In the genomic region with DNA sequence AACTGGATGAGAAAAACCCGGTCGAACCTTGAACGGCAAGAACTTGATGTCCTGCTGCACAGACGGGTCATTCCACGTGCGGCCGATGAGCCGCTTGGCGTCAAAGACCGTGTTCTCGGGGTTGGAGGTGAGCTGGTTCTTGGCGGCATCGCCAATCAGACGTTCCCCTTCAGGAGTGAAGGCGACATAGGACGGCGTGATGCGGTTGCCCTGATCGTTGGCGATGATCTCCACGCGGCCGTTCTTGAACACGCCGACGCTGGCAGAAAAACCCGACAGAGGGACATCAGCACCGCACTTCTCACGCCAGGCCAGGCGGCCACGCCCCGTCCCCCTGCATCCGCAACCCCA, we compare ENCODE assay signal across 8 cellular contexts. TPM values are rescaled to one million over a fixed set of nuclear protein-coding genes. Genes with fewer than 3 reads are reported as not detected.
DNase-seq lines count a peak whose midpoint lies in the region; ATAC-seq and TF ChIP-seq lines count a peak whose summit lies in the region.

No MANE protein-coding gene starts in this region.

- no peak for TF ChIP-seq CTCF in WTC11 (IDR thresholded peaks at IDR 0.05)
- TF ChIP-seq CTCF in neural cell (IDR thresholded peaks at IDR 0.05; ENCODE audit: poor library complexity, severe bottlenecking) = no peak

- H3K79me2 ChIP-seq in neural cell (replicated peaks; ENCODE audit: insufficient read depth, low read length) = peaks cover 47% of the 10 kb centered on the region

- no peaks in the 10 kb centered on the region for H3K9me3 Mint-ChIP-seq in WTC11

- H3K9me2 ChIP-seq in neural cell (ENCODE audit: insufficient read depth, low read length) = no peaks in the 10 kb centered on the region

- H3F3A ChIP-seq in neural cell (ENCODE audit: insufficient read depth, low read length, poor library complexity, severe bottlenecking) = no peaks in the 10 kb centered on the region

- peak; percentile 23 for ATAC-seq in HG03196 (IDR thresholded peaks at IDR 0.05; ENCODE audit: unreplicated experiment)
- ATAC-seq in WTC11 = no peak
- peak; percentile 42 for ATAC-seq in aorta (ENCODE audit: low FRiP score)

- peak overlapping the region; percentile 100 for H3K27ac Mint-ChIP-seq in WTC11

- CTCF ChIA-PET in WTC11 (lab: Charles Lee) = interaction anchor here (1.1 to 1.9 kb wide), 4 partner anchors 15 to 167 kb away, joined by 3 to 14 read pairs (median 8); no protein-coding TSS in a partner anchor

- no peaks in the 10 kb centered on the region for H3K27me3 ChIP-seq in esophagus (ENCODE audit: control insufficient read depth in 1 of 2, insufficient read depth in 2 of 2, low read length in 2 of 2)
- H3K27me3 ChIP-seq in neural cell (ENCODE audit: insufficient read depth, low read depth, low read length) = no peaks in the 10 kb centered on the region
- no peaks in the 10 kb centered on the region for H3K27me3 ChIP-seq in aorta (ENCODE audit: control insufficient read depth in 1 of 2, insufficient read depth in 2 of 2, low read length in 1 of 2)

- peak overlapping the region; percentile 93 for H3K9ac ChIP-seq in neural cell (ENCODE audit: low read length)

- H3K36me3 Mint-ChIP-seq in WTC11 = peaks cover 55% of the 10 kb centered on the region

- H3K36me3 ChIP-seq in esophagus (ENCODE audit: control insufficient read depth in 2 of 2, insufficient read depth in 2 of 2, low read length in 1 of 2) (peaks cover 3 to 4% of the 10 kb centered on the region in 2 donors), neural cell (ENCODE audit: insufficient read depth, low read length) (peaks cover 21% of the 10 kb centered on the region), aorta (ENCODE audit: control insufficient read depth in 1 of 2, insufficient read depth in 2 of 2, low read length in 1 of 2) (peaks cover 3 to 7% of the 10 kb centered on the region in 2 donors)

- no peak for TF ChIP-seq EP300 in neural cell (conservative IDR thresholded peaks at IDR 0.05; ENCODE audit: poor library complexity, severe bottlenecking)

- H3K4me3 ChIP-seq in esophagus (ENCODE audit: low read depth in 1 of 2, low read length in 2 of 2) = peak overlapping the region; percentile 85 to 98
- peak overlapping the region; percentile 90 for H3K4me3 ChIP-seq in neural cell (ENCODE audit: low read length)
- H3K4me3 ChIP-seq in aorta (ENCODE audit: low read length in 2 of 2) = peak overlapping the region; percentile 54 to 87

- peaks cover 30% of the 10 kb centered on the region for H3K4me1 Mint-ChIP-seq in WTC11

- H3K4me1 ChIP-seq in esophagus (ENCODE audit: control insufficient read depth in 2 of 2, insufficient read depth in 2 of 2, low read length in 1 of 2) (peaks cover 0 to 2% of the 10 kb centered on the region in 2 donors), aorta (ENCODE audit: control insufficient read depth in 1 of 2, insufficient read depth in 2 of 2, low read length in 2 of 2) (peaks cover 0 to 2% of the 10 kb centered on the region in 2 donors)

- POLR2A ChIA-PET in WTC11 (lab: Charles Lee) = interaction anchor here (1.3 to 2.0 kb wide), 8 partner anchors 15 to 370 kb away, joined by 3 to 16 read pairs (median 4); partner anchors contain the start of gene RABEPK

- peaks cover 2% of the 10 kb centered on the region; the same call in 1 of the 2 replicates for H3K27me3 Mint-ChIP-seq in WTC11 (ENCODE audit: low read depth)

- intact Hi-C loops in aorta (cut with DNase I) = loop anchor here (5.0 kb wide), 2 partner anchors 107 to 298 kb away; partner anchors contain the start of gene GOLGA1 (in 1 of the 2)

- peak overlapping the region; percentile 98 for H3K4me3 Mint-ChIP-seq in WTC11

- H3K9me3 ChIP-seq in esophagus (ENCODE audit: control insufficient read depth in 2 of 2, insufficient read depth in 1 of 2, low read depth in 1 of 2, low read length in 1 of 2) (no peaks in the 10 kb centered on the region), neural cell (ENCODE audit: low read length) (no peaks in the 10 kb centered on the region), aorta (ENCODE audit: control insufficient read depth, low read length) (no peaks in the 10 kb centered on the region)

- no peaks in the 10 kb centered on the region for H4K20me1 ChIP-seq in neural cell (ENCODE audit: insufficient read depth)

- peak overlapping the region; percentile 22 for H2AFZ ChIP-seq in neural cell (ENCODE audit: low read depth, low read length)

- 0% methylated on average over 33 of the region's 33 CpGs for WGBS in esophagus, 2 donors
- WGBS in aorta, 2 donors = 0% methylated on average over 33 of the region's 33 CpGs

- DNase-seq in activated gamma-delta T cell treated with Interleukin-2 at 50 U/mL for 16 hours = peak; percentile 19
- no peak for DNase-seq in activated gamma-delta T cell (lab: John Stamatoyannopoulos, UW)
- DNase-seq in WTC11 (ENCODE audit: low spot score) = no peak
- peak in 1 of 2 donors; percentile 75 for DNase-seq in aorta
- DNase-seq in dedifferentiated amniotic fluid mesenchymal stem cell (ENCODE audit: extremely low spot score) = no peak

- H3K4me2 ChIP-seq in neural cell (ENCODE audit: low read length) = peak overlapping the region; percentile 79

- TF ChIP-seq RAD21 in neural cell (conservative IDR thresholded peaks at IDR 0.05) = no peak

- H3K27ac ChIP-seq in esophagus (ENCODE audit: low read depth in 2 of 2, low read length in 1 of 2) = peak overlapping the region; percentile 88 to 97
- H3K27ac ChIP-seq in neural cell (ENCODE audit: low read length) = peak overlapping the region; percentile 90
- peak overlapping the region; percentile 42 to 85 for H3K27ac ChIP-seq in aorta (ENCODE audit: low read depth in 1 of 2, low read length in 2 of 2)

TF ChIP-seq in WTC11, 78 proteins besides CTCF, POLR2A, EP300 and RAD21 (continues in another document):
- no peak for TF ChIP-seq MYBL2 (CRISPR knock-in tag; IDR thresholded peaks at IDR 0.05)
- no peak for TF ChIP-seq FOXK1 (CRISPR knock-in tag; IDR thresholded peaks at IDR 0.05)
- TF ChIP-seq ATF1 (CRISPR knock-in tag; IDR thresholded peaks at IDR 0.05) = peak; percentile 22; the same call in 1 of the 2 replicates
- no peak for TF ChIP-seq ETV6 (CRISPR knock-in tag; IDR thresholded peaks at IDR 0.05)
- TF ChIP-seq HMGXB4 (CRISPR knock-in tag; IDR thresholded peaks at IDR 0.05) = 0 out of 2 replicates have a peak, but pooled peaks have one; percentile 59

TF ChIP-seq in neural cell, 6 proteins besides CTCF, POLR2A, EP300 and RAD21:
- peak; percentile 85 for TF ChIP-seq MXI1 (conservative IDR thresholded peaks at IDR 0.05; ENCODE audit: poor library complexity, severe bottlenecking)
- TF ChIP-seq SMC3 (conservative IDR thresholded peaks at IDR 0.05; ENCODE audit: poor library complexity) = no peak

RNA-seq across cellular contexts. Expression of gene HSPA5, which starts 0.5 kb away (rescaled TPM):
- total RNA-seq in WTC11 (2021) (224 to 357 TPM (median 224 TPM) in 3 replicates), aorta (100 to 1,000 TPM; 195 to 260 TPM)
- polyA plus RNA-seq in esophagus (100 to 1,000 TPM in 1 of 2 donors, 10 to 100 TPM in 1; 63.8 to 138 TPM), neural cell (17.6 and 20.7 TPM in 2 replicates), aorta (10 to 100 TPM; 87.9 to 97.8 TPM)
- 39.9 and 46.1 TPM in 2 replicates for polyA minus RNA-seq in neural cell

RNA-seq across cellular contexts. Expression of gene GAPVD1, which starts 21.0 kb away (rescaled TPM):
- 33.3 to 34.0 TPM (median 33.8 TPM) in 3 replicates for total RNA-seq in WTC11 (2021)
- polyA plus RNA-seq in esophagus = 10 to 100 TPM in 1 of 2 donors, 1 to 10 TPM in 1; 9.9 to 10.9 TPM
- polyA plus RNA-seq in neural cell = 39.4 and 49.2 TPM in 2 replicates
- polyA minus RNA-seq in neural cell = 97.6 and 111 TPM in 2 replicates
- total RNA-seq in aorta = 10 to 100 TPM; 61.5 to 67.7 TPM
- polyA plus RNA-seq in aorta = 10 to 100 TPM in 1 of 2 donors, 1 to 10 TPM in 1; 6.5 to 10.3 TPM

RNA-seq across cellular contexts. Expression of gene RABEPK, which starts 40.3 kb away (rescaled TPM):
- total RNA-seq in WTC11 (2021) = 23.4 to 25.5 TPM (median 23.7 TPM) in 3 replicates
- polyA plus RNA-seq in esophagus = 10 to 100 TPM; 10.8 to 17.7 TPM
- polyA plus RNA-seq in neural cell = 58.2 and 67.2 TPM in 2 replicates
- polyA minus RNA-seq in neural cell = 22.1 and 24.8 TPM in 2 replicates
- total RNA-seq in aorta = 10 to 100 TPM; 14.3 to 15.4 TPM
- 10 to 100 TPM; 12.9 to 30.4 TPM for polyA plus RNA-seq in aorta

RNA-seq across cellular contexts. Expression of gene PPP6C, which starts 51.0 kb away (rescaled TPM):
- total RNA-seq in WTC11 (2021) (40.9 to 47.4 TPM (median 41.4 TPM) in 3 replicates), aorta (10 to 100 TPM; 36.0 to 47.0 TPM)
- polyA plus RNA-seq in esophagus (10 to 100 TPM; 17.2 to 22.7 TPM), neural cell (21.4 and 25.1 TPM in 2 replicates), aorta (10 to 100 TPM; 22.5 to 26.9 TPM)
- 34.8 and 43.8 TPM in 2 replicates for polyA minus RNA-seq in neural cell
